In genomic region chr19:54424660-54425381, GRCh38 we compare ENCODE assay signal across 2 cellular contexts.
TF ChIP-seq lines count a peak whose summit lies in the region.

No MANE protein-coding gene starts in this region.

TF ChIP-seq in HepG2, 621 proteins besides CTCF, POLR2A, EP300 and RAD21:
- TF ChIP-seq AGO1 (IDR thresholded peaks at IDR 0.05; ENCODE audit: low read depth, low read length, poor library complexity, severe bottlenecking) (peak; percentile 75), FOXK2 (IDR thresholded peaks at IDR 0.05) (no peak)

TF ChIP-seq in WTC11, 78 proteins besides CTCF, POLR2A, EP300 and RAD21:
- TF ChIP-seq ELF4 (CRISPR knock-in tag; IDR thresholded peaks at IDR 0.05; ENCODE audit: low read depth) (no peak), ZNF423 (CRISPR knock-in tag; IDR thresholded peaks at IDR 0.05) (no peak), PRRX2 (CRISPR knock-in tag; IDR thresholded peaks at IDR 0.05) (no peak), TEAD1 (CRISPR knock-in tag; IDR thresholded peaks at IDR 0.05) (no peak), FOXK1 (CRISPR knock-in tag; IDR thresholded peaks at IDR 0.05) (no peak), PREB (CRISPR knock-in tag; IDR thresholded peaks at IDR 0.05; ENCODE audit: borderline replicate concordance) (no peak), ZNF512 (CRISPR knock-in tag; IDR thresholded peaks at IDR 0.05; ENCODE audit: borderline replicate concordance) (no peak), SOX15 (CRISPR knock-in tag; IDR thresholded peaks at IDR 0.05) (no peak), ATF2 (CRISPR knock-in tag; IDR thresholded peaks at IDR 0.05; ENCODE audit: borderline replicate concordance, low read depth) (no peak)
